In the genomic region with DNA sequence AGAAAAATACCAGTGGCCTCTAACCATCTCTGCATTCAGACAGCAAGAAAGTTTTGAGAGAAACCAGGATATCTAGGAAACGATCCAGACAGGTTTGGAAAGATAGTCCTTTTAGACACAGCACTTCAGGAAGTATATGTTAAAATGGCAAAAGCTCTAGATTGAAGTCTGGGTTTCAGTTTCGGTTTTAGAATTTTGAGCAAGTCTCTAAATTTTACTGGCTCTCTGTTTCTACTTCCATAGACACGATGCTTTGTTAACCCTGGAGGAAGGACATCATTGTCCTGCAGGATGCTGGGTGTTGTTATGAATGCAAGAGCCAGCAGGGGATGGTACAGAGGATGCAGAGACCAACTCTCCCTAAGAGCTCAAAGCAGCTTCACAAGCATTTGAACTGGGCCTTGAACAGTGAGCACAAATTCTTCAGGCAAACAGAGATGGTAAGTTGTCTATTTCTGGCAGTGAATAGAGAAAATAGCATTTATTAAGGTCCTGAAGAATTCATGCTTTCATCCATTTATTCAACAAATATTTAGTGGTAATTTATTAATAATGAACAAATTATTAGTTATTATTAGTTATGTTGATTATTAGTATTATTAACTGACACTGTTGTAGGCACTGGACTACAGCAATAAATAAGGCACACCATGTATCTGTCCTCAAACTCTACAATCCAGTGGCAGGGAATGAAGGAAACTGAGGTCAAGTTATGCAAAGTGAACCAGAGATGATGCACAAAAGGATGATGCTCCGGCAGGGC, we compare ENCODE assay signal across 1 cellular context.
TF ChIP-seq lines count a peak whose summit lies in the region.

No MANE protein-coding gene starts in this region.

TF ChIP-seq in HCT116, 20 proteins besides CTCF, POLR2A, EP300 and RAD21 (continued from another document):
- no peak for TF ChIP-seq SP1 (IDR thresholded peaks at IDR 0.05; ENCODE audit: low read depth)
TF ChIP-seq in HCT116: peak in this region for 0.
